In genomic region chr16:89711601-89712475, GRCh38 we compare ENCODE assay signal across 8 cellular contexts. TPM values are rescaled to one million over a fixed set of nuclear protein-coding genes. Genes with fewer than 3 reads are reported as not detected.
DNase-seq lines count a peak whose midpoint lies in the region; ATAC-seq, FAIRE-seq and TF ChIP-seq lines count a peak whose summit lies in the region.

No MANE protein-coding gene starts in this region.

- CTCF ChIA-PET in GM10248 (lab: Yijun Ruan, JAX) = interaction anchor here (1.4 to 4.3 kb wide), 3 partner anchors 12 to 149 kb away, joined by 3 to 24 read pairs (median 6); partner anchors contain the start of gene SPATA2L

- no peak for TF ChIP-seq POLR2A in gastroesophageal sphincter (IDR thresholded peaks at IDR 0.05)

- no peak for TF ChIP-seq EP300 in gastroesophageal sphincter (IDR thresholded peaks at IDR 0.05)

- FAIRE-seq in HTR-8/SVneo (lab: Jason Lieb, UNC) = no peak

- peaks cover 9% of the 10 kb centered on the region for H3K36me3 Mint-ChIP-seq in T-helper 2 cell treated with Interferon-gamma antibody and Interleukin-4, amounts not matched to agents 5 μg/mL and 100 μg/mL, for 36 hours (ENCODE audit: low read depth)

- ATAC-seq in GM21576 (IDR thresholded peaks at IDR 0.05; ENCODE audit: unreplicated experiment) (no peak), gastroesophageal sphincter (no peak)

- peak; percentile 96 for DNase-seq in GM10248 (ENCODE audit: extremely low spot score)
- DNase-seq in HTR-8/SVneo (ENCODE audit: insufficient read length, low spot score) = peak; percentile 51
- peak; percentile 56 for DNase-seq in T-helper 2 cell treated with Interferon-gamma antibody and Interleukin-4, amounts not matched to agents 5 μg/mL and 100 μg/mL, for 36 hours (ENCODE audit: low spot score)
- DNase-seq in astrocyte of the hippocampus (ENCODE audit: low read depth, low spot score) = peak; percentile 80
- no peak for DNase-seq in kidney epithelial cell (ENCODE audit: low read depth)
- peak; percentile 46 to 56 for DNase-seq in stimulated activated CD8-positive, alpha-beta memory T cell treated with anti-CD3 and anti-CD28 coated beads, Interleukin-2, amount 100 ng/mL, for 1 hour (ENCODE audit: low read depth in 2 of 2)

- H3K9me3 Mint-ChIP-seq in T-helper 2 cell treated with Interferon-gamma antibody and Interleukin-4, amounts not matched to agents 5 μg/mL and 100 μg/mL, for 36 hours = no peaks in the 10 kb centered on the region

- H3K27me3 Mint-ChIP-seq in T-helper 2 cell treated with Interferon-gamma antibody and Interleukin-4, amounts not matched to agents 5 μg/mL and 100 μg/mL, for 36 hours (ENCODE audit: low read depth) = no peaks in the 10 kb centered on the region

- H3K27me3 ChIP-seq in kidney epithelial cell (ENCODE audit: control insufficient read depth, insufficient read depth, low read length) (no peaks in the 10 kb centered on the region), gastroesophageal sphincter (peaks cover 9% of the 10 kb centered on the region)

- peaks cover 1% of the 10 kb centered on the region for H3K4me1 Mint-ChIP-seq in T-helper 2 cell treated with Interferon-gamma antibody and Interleukin-4, amounts not matched to agents 5 μg/mL and 100 μg/mL, for 36 hours (ENCODE audit: low read depth)

- H3K4me3 ChIP-seq in kidney epithelial cell (ENCODE audit: low read depth, low read length) = peak overlapping the region; percentile 56
- H3K4me3 ChIP-seq in gastroesophageal sphincter = peak overlapping the region in 1 of 2 donors; percentile 24

- no peak overlapping the region for H3K27ac Mint-ChIP-seq in T-helper 2 cell treated with Interferon-gamma antibody and Interleukin-4, amounts not matched to agents 5 μg/mL and 100 μg/mL, for 36 hours

- H3K4me1 ChIP-seq in gastroesophageal sphincter = peaks cover 0 to 13% (median 5%) of the 10 kb centered on the region in 3 donors

- no peaks in the 10 kb centered on the region for H3K9me3 ChIP-seq in gastroesophageal sphincter

- peak overlapping the region; percentile 75 for H3K4me3 Mint-ChIP-seq in T-helper 2 cell treated with Interferon-gamma antibody and Interleukin-4, amounts not matched to agents 5 μg/mL and 100 μg/mL, for 36 hours

- no CpG with 5 or more reads among the region's 60 CpGs for WGBS in gastroesophageal sphincter (ENCODE audit: low coverage in 1 of 2), 2 donors

- TF ChIP-seq CTCF in GM10248 (IDR thresholded peaks at IDR 0.05; ENCODE audit: control extremely low read depth, extremely low read depth, low read depth, missing control alignments) (no peak), kidney epithelial cell (IDR thresholded peaks at IDR 0.05; ENCODE audit: insufficient read depth, low read length, poor library complexity, severe bottlenecking) (no peak), gastroesophageal sphincter (IDR thresholded peaks at IDR 0.05) (no peak)

- no peak overlapping the region for H3K27ac ChIP-seq in gastroesophageal sphincter

- H3K36me3 ChIP-seq in kidney epithelial cell (ENCODE audit: control insufficient read depth, insufficient read depth, low read length) = no peaks in the 10 kb centered on the region
- peaks cover 0 to 18% of the 10 kb centered on the region in 2 donors for H3K36me3 ChIP-seq in gastroesophageal sphincter

- POLR2A ChIA-PET in GM10248 (lab: Yijun Ruan, JAX) = interaction anchor here (0.6 kb wide), 1 partner anchor 128 kb away, joined by 3 read pairs; no protein-coding TSS in a partner anchor

RNA-seq across cellular contexts. Expression of gene VPS9D1, which starts 8.9 kb away (rescaled TPM):
- 5.1 and 9.3 TPM in 2 replicates for total RNA-seq in kidney epithelial cell
- total RNA-seq in gastroesophageal sphincter = 10 to 100 TPM in 1 of 4 donors, 1 to 10 TPM in 3; 4.4 to 10.1 (median 7.3) TPM

RNA-seq across cellular contexts. Expression of gene ZNF276, which starts 9.5 kb away (rescaled TPM):
- total RNA-seq in kidney epithelial cell = 21.7 and 29.4 TPM in 2 replicates
- total RNA-seq in gastroesophageal sphincter = 10 to 100 TPM; 16.7 to 45.8 (median 18.2) TPM

RNA-seq across cellular contexts. Expression of gene SPATA2L, which starts 10.3 kb away (rescaled TPM):
- total RNA-seq in kidney epithelial cell (24.0 and 28.8 TPM in 2 replicates), gastroesophageal sphincter (10 to 100 TPM in 3 of 4 donors, 1 to 10 TPM in 1; 8.7 to 21.8 (median 13.2) TPM)

RNA-seq across cellular contexts. Expression of gene CDK10, which starts 25.3 kb away (rescaled TPM):
- total RNA-seq in kidney epithelial cell (50.5 and 61.5 TPM in 2 replicates), gastroesophageal sphincter (10 to 100 TPM; 24.1 to 44.0 (median 28.9) TPM)

RNA-seq across cellular contexts. Expression of gene SPATA33, which starts 54.2 kb away (rescaled TPM):
- 6.6 and 10.0 TPM in 2 replicates for total RNA-seq in kidney epithelial cell
- total RNA-seq in gastroesophageal sphincter = 1 to 10 TPM; 1.7 to 5.3 (median 3.2) TPM
